Comparison of ENCODE assay signal across 1 cellular context in the genomic region with DNA sequence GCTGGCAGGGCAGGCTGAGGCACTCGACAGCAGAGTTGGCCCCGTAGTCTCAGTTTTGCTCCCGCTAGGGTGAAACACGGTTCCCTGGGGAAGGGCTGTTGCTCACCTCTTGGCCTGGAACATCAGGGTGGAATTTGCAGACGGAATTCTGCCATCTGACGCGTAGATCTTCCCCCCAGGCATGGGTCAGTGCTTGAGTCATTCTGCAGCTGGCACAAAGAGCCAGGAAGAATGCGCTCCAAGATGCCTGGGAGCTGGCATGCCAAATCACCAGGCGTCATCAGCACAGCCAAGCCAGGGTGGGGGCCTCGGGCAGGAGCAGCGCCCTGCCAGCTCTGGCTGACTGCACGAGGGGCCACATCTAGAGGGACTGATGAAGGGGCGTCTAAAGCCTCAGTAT.
A peak's percentile ranks its signal among the peaks of the same experiment; 100 is the strongest.
TF ChIP-seq lines count a peak whose summit lies in the region.

No MANE protein-coding gene starts in this region.

TF ChIP-seq in IMR-90, 13 proteins besides CTCF, POLR2A, EP300 and RAD21 (continued from another document):
- peak; percentile 16; the same call in 1 of the 2 replicates for TF ChIP-seq SMC3 (IDR thresholded peaks at IDR 0.05; ENCODE audit: low read depth, low read length)
- TF ChIP-seq CEBPB (IDR thresholded peaks at IDR 0.05; ENCODE audit: low read depth, low read length) = no peak
- TF ChIP-seq RCOR1 (IDR thresholded peaks at IDR 0.05; ENCODE audit: insufficient replicate concordance, low read length) = peak; percentile 87
- TF ChIP-seq, protein P1, sequence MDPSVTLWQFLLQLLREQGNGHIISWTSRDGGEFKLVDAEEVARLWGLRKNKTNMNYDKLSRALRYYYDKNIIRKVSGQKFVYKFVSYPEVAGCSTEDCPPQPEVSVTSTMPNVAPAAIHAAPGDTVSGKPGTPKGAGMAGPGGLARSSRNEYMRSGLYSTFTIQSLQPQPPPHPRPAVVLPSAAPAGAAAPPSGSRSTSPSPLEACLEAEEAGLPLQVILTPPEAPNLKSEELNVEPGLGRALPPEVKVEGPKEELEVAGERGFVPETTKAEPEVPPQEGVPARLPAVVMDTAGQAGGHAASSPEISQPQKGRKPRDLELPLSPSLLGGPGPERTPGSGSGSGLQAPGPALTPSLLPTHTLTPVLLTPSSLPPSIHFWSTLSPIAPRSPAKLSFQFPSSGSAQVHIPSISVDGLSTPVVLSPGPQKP (IDR thresholded peaks at IDR 0.05; ENCODE audit: borderline replicate concordance, low read depth, low read length) = no peak
- no peak for TF ChIP-seq MAFK (IDR thresholded peaks at IDR 0.05; ENCODE audit: low read depth, low read length)
- peak; percentile 61 for TF ChIP-seq FOS (IDR thresholded peaks at IDR 0.05; ENCODE audit: low read depth, low read length)
- TF ChIP-seq NFE2L2 (IDR thresholded peaks at IDR 0.05; ENCODE audit: low read depth, low read length) = 0 out of 2 replicates have a peak, but pooled peaks have one; percentile 13
- peak; percentile 96 for TF ChIP-seq MAZ (IDR thresholded peaks at IDR 0.05; ENCODE audit: borderline replicate concordance, low read depth, low read length)
